ENCODE assay signal across 20 cellular contexts in genomic region chr15:76223521-76223920, GRCh38.
"Had no signal": no experiment of that assay in that cellular context is flagged by ENCODE, and none has a peak within 500 bp of the region (broad histone marks: within the 10 kb centered on the region; RNA-seq: fewer than 3 reads in every experiment).

No MANE protein-coding gene starts in this region.

- H3K27me3 ChIP-seq: colonic mucosa, Peyer's patch had no signal

- ATAC-seq: activated CD4-positive, CD25-positive, alpha-beta regulatory T cell treated with anti-CD3 and anti-CD28 coated beads, Interleukin-2, amount 50 U/mL, for 24 hours; activated CD8-positive, alpha-beta T cell treated with anti-CD3 and anti-CD28 coated beads for 36 hours; activated T-cell treated with anti-CD3 and anti-CD28 coated beads, Interleukin-2, amount 50 U/mL, for 72 hours had no signal

- H3K36me3 ChIP-seq: colonic mucosa had no signal

- H3K27me3 Mint-ChIP-seq: activated CD8-positive, alpha-beta T cell treated with anti-CD3 and anti-CD28 coated beads for 36 hours; activated naive CD4-positive, alpha-beta T cell treated with anti-CD3 and anti-CD28 coated beads, Interleukin-2, amount 10 ng/mL, durations not matched to agents 7 days and 5 days; activated naive CD8-positive, alpha-beta T cell treated with anti-CD3 and anti-CD28 coated beads for 36 hours had no signal

- H3K4me1 ChIP-seq: colonic mucosa, Peyer's patch had no signal

- H3K27ac ChIP-seq: colonic mucosa, Peyer's patch had no signal

- H3K4me3 Mint-ChIP-seq: activated CD8-positive, alpha-beta T cell treated with anti-CD3 and anti-CD28 coated beads for 36 hours; activated naive CD4-positive, alpha-beta T cell treated with anti-CD3 and anti-CD28 coated beads, Interleukin-2, amount 10 ng/mL, durations not matched to agents 7 days and 5 days; activated naive CD8-positive, alpha-beta T cell treated with anti-CD3 and anti-CD28 coated beads for 36 hours; activated T-cell treated with anti-CD3 and anti-CD28 coated beads, Interleukin-2, amount 50 U/mL, for 72 hours; T-helper 1 cell treated with Interleukin-12 subunit alpha and Interleukin-12 subunit beta and Interleukin-4 antibody, amounts not matched to agents 30 μg/mL and 1 μg/mL, for 36 hours had no signal

- H3K9me3 ChIP-seq: colonic mucosa, Peyer's patch had no signal

- H3K4me3 ChIP-seq: colonic mucosa, Peyer's patch had no signal

- H3K4me1 Mint-ChIP-seq: activated naive CD4-positive, alpha-beta T cell treated with anti-CD3 and anti-CD28 coated beads, Interleukin-2, amount 10 ng/mL, durations not matched to agents 7 days and 5 days had no signal

- H3K9me3 Mint-ChIP-seq: activated CD8-positive, alpha-beta T cell treated with anti-CD3 and anti-CD28 coated beads for 36 hours; activated naive CD4-positive, alpha-beta T cell treated with anti-CD3 and anti-CD28 coated beads, Interleukin-2, amount 10 ng/mL, durations not matched to agents 7 days and 5 days; activated T-cell treated with anti-CD3 and anti-CD28 coated beads, Interleukin-2, amount 50 U/mL, for 72 hours; activated T-helper 2 cell treated with anti-CD3 and anti-CD28 coated beads, Interferon-gamma antibody, Interleukin-2, Interleukin-4, amounts not matched to agents 10 μg/mL and 5 μg/mL and 100 μg/mL, durations not matched to agents 14 hours and 24 hours and 36 hours had no signal

- H3K27ac Mint-ChIP-seq: activated CD8-positive, alpha-beta T cell treated with anti-CD3 and anti-CD28 coated beads for 36 hours; activated naive CD4-positive, alpha-beta T cell treated with anti-CD3 and anti-CD28 coated beads, Interleukin-2, amount 10 ng/mL, durations not matched to agents 7 days and 5 days; activated naive CD8-positive, alpha-beta T cell treated with anti-CD3 and anti-CD28 coated beads for 36 hours; activated T-cell treated with anti-CD3 and anti-CD28 coated beads, Interleukin-2, amount 50 U/mL, for 72 hours; activated T-helper 2 cell treated with anti-CD3 and anti-CD28 coated beads, Interferon-gamma antibody, Interleukin-2, Interleukin-4, amounts not matched to agents 10 μg/mL and 5 μg/mL and 100 μg/mL, durations not matched to agents 14 hours and 24 hours and 36 hours; T-helper 1 cell treated with Interleukin-12 subunit alpha and Interleukin-12 subunit beta and Interleukin-4 antibody, amounts not matched to agents 30 μg/mL and 1 μg/mL, for 36 hours had no signal

- DNase-seq: activated CD4-positive, alpha-beta T cell treated with anti-CD3 and anti-CD28 coated beads for 4 hours; activated CD8-positive, alpha-beta memory T cell treated with anti-CD3 and anti-CD28 coated beads, Interleukin-2, amount 50 U/mL, for 4 hours; activated CD8-positive, alpha-beta T cell treated with anti-CD3 and anti-CD28 coated beads for 36 hours; activated gamma-delta T cell treated with Interleukin-2 at 50 U/mL for 16 hours; activated naive CD4-positive, alpha-beta T cell treated with anti-CD3 and anti-CD28 coated beads, Interleukin-2, amount 10 ng/mL, durations not matched to agents 7 days and 5 days; activated naive CD8-positive, alpha-beta T cell treated with anti-CD3 and anti-CD28 coated beads for 36 hours; activated T-cell treated with anti-CD3 and anti-CD28 coated beads, Interleukin-2, amount 50 U/mL, for 72 hours; cerebellar nuclear complex; colonic mucosa; NCI-H1105 treated with DMSO at 0.1 percent for 48 hours; NCI-H1436 treated with DMSO at 0.1 percent for 48 hours; NCI-H187; NCI-H2081 treated with DMSO at 0.1 percent for 48 hours; NCI-H446; NCI-H524; Peyer's patch; SHP77 treated with DMSO at 0.1 percent for 48 hours had no signal
